8 cellular contexts compared by ENCODE assay signal in genomic region chr10:116444527-116445142, GRCh38. TPM values are rescaled to one million over a fixed set of nuclear protein-coding genes. Genes with fewer than 3 reads are reported as not detected.
A peak's percentile ranks its signal among the peaks of the same experiment; 100 is the strongest.
DNase-seq lines count a peak whose midpoint lies in the region; ATAC-seq and TF ChIP-seq lines count a peak whose summit lies in the region.

No MANE protein-coding gene starts in this region.

- no peaks in the 10 kb centered on the region for H3K27me3 Mint-ChIP-seq in natural killer cell (ENCODE audit: low read depth in 2 of 2)
- H3K27me3 Mint-ChIP-seq in natural killer cell treated with Interleukin-12 subunit alpha and Interleukin-12 subunit beta and Interleukin-15 and Interleukin-18, amount 100 ng/mL, for 72 hours, result no peaks in the 10 kb centered on the region
- H3K27me3 Mint-ChIP-seq in chondrocyte (ENCODE audit: low read depth), result peaks cover 4% of the 10 kb centered on the region
- H3K27me3 Mint-ChIP-seq in nephron (ENCODE audit: low read depth), result peaks cover 6% of the 10 kb centered on the region

- no peaks in the 10 kb centered on the region for H3K27me3 ChIP-seq in Loucy (ENCODE audit: insufficient read depth, low read length, poor library complexity, severe bottlenecking)

- no peaks in the 10 kb centered on the region for H3K36me3 ChIP-seq in Loucy (ENCODE audit: insufficient read depth, low read length)

- ATAC-seq in natural killer cell, result no peak
- no peak for ATAC-seq in natural killer cell treated with Interleukin-12 subunit alpha and Interleukin-12 subunit beta and Interleukin-15 and Interleukin-18, amount 100 ng/mL, for 72 hours
- ATAC-seq in GM21723 (IDR thresholded peaks at IDR 0.05; ENCODE audit: unreplicated experiment), result peak; percentile 86
- ATAC-seq in omental fat pad (ENCODE audit: low FRiP score), result no peak

- peak; percentile 55 for TF ChIP-seq CTCF in natural killer cell (IDR thresholded peaks at IDR 0.05)
- TF ChIP-seq CTCF in Loucy (conservative IDR thresholded peaks at IDR 0.05; ENCODE audit: low read length), result peak; percentile 97
- peak; percentile 91 for TF ChIP-seq CTCF in chondrocyte (IDR thresholded peaks at IDR 0.05)
- TF ChIP-seq CTCF in nephron (IDR thresholded peaks at IDR 0.05; ENCODE audit: unreplicated experiment in 3 of 3), result peak; percentile 69 to 88 (median 86)
- TF ChIP-seq CTCF in omental fat pad (IDR thresholded peaks at IDR 0.05), result no peak

- H3K9ac ChIP-seq in Loucy (ENCODE audit: low read depth, low read length, poor library complexity, severe bottlenecking), result no peak overlapping the region

- H3F3A ChIP-seq in Loucy (ENCODE audit: low read depth), result no peaks in the 10 kb centered on the region

- H2AFZ ChIP-seq in Loucy (ENCODE audit: low read length), result no peak overlapping the region

- no peaks in the 10 kb centered on the region for H3K9me3 ChIP-seq in Loucy (ENCODE audit: insufficient read depth, low read depth, low read length)

- H3K9me2 ChIP-seq in Loucy (replicated peaks; ENCODE audit: low read depth, low read length), result no peaks in the 10 kb centered on the region

- no peak for DNase-seq in natural killer cell
- DNase-seq in natural killer cell treated with Interleukin-12 subunit alpha and Interleukin-12 subunit beta and Interleukin-15 and Interleukin-18, amount 100 ng/mL, for 72 hours (ENCODE audit: low spot score), result no peak
- DNase-seq in chondrocyte (ENCODE audit: low spot score), result no peak
- DNase-seq in NCI-H1436 treated with DMSO at 0.1 percent for 48 hours (lab: John Stamatoyannopoulos, UW), result no peak
- no peak for DNase-seq in omental fat pad (ENCODE audit: low spot score)

- intact Hi-C loops in natural killer cell (cut with micrococcal nuclease), result no loop called here

- no peaks in the 10 kb centered on the region for H3K36me3 Mint-ChIP-seq in natural killer cell
- H3K36me3 Mint-ChIP-seq in natural killer cell treated with Interleukin-12 subunit alpha and Interleukin-12 subunit beta and Interleukin-15 and Interleukin-18, amount 100 ng/mL, for 72 hours, result no peaks in the 10 kb centered on the region
- H3K36me3 Mint-ChIP-seq in chondrocyte (ENCODE audit: low read depth), result no peaks in the 10 kb centered on the region
- no peaks in the 10 kb centered on the region for H3K36me3 Mint-ChIP-seq in nephron (ENCODE audit: low read depth)

- H3K4me3 Mint-ChIP-seq in natural killer cell (no peak overlapping the region), chondrocyte (ENCODE audit: unreplicated experiment) (no peak overlapping the region), nephron (no peak overlapping the region)
- H3K4me3 Mint-ChIP-seq in natural killer cell treated with Interleukin-12 subunit alpha and Interleukin-12 subunit beta and Interleukin-15 and Interleukin-18, amount 100 ng/mL, for 72 hours, result no peak overlapping the region

- H3K4me2 ChIP-seq in Loucy (ENCODE audit: low read depth, low read length, poor library complexity, severe bottlenecking), result no peak overlapping the region

- no peaks in the 10 kb centered on the region for H3K79me2 ChIP-seq in Loucy (ENCODE audit: insufficient read depth, low read length)

- no peaks in the 10 kb centered on the region for H3K4me1 ChIP-seq in Loucy (ENCODE audit: insufficient read depth, low read length, poor library complexity, severe bottlenecking)

- no peak overlapping the region for H3K4me3 ChIP-seq in Loucy (ENCODE audit: low read length, poor library complexity, severe bottlenecking)

- H4K20me1 ChIP-seq in Loucy (ENCODE audit: insufficient read depth, low read length, poor library complexity, severe bottlenecking), result no peaks in the 10 kb centered on the region

- H3K9me3 Mint-ChIP-seq in natural killer cell (peaks cover 0 to 6% of the 10 kb centered on the region in 2 donors), chondrocyte (ENCODE audit: low read depth) (no peaks in the 10 kb centered on the region), nephron (no peaks in the 10 kb centered on the region)
- H3K9me3 Mint-ChIP-seq in natural killer cell treated with Interleukin-12 subunit alpha and Interleukin-12 subunit beta and Interleukin-15 and Interleukin-18, amount 100 ng/mL, for 72 hours, result peaks cover 2% of the 10 kb centered on the region

- no peak overlapping the region for H3K27ac Mint-ChIP-seq in natural killer cell
- H3K27ac Mint-ChIP-seq in natural killer cell treated with Interleukin-12 subunit alpha and Interleukin-12 subunit beta and Interleukin-15 and Interleukin-18, amount 100 ng/mL, for 72 hours, result no peak overlapping the region
- no peak overlapping the region for H3K27ac Mint-ChIP-seq in chondrocyte (ENCODE audit: unreplicated experiment)
- no peak overlapping the region for H3K27ac Mint-ChIP-seq in nephron

- H3K4me1 Mint-ChIP-seq in natural killer cell (no peaks in the 10 kb centered on the region), chondrocyte (ENCODE audit: low read depth) (no peaks in the 10 kb centered on the region), nephron (no peaks in the 10 kb centered on the region)
- H3K4me1 Mint-ChIP-seq in natural killer cell treated with Interleukin-12 subunit alpha and Interleukin-12 subunit beta and Interleukin-15 and Interleukin-18, amount 100 ng/mL, for 72 hours (ENCODE audit: low read depth in 2 of 2), result no peaks in the 10 kb centered on the region

RNA-seq across cellular contexts. Expression of gene PNLIPRP3, which starts 17.0 kb away (rescaled TPM):
- total RNA-seq in natural killer cell (not detected), chondrocyte (not detected in 3 replicates), omental fat pad (under 1 TPM in 2 of 4 donors, not detected in 2; 0.31 to 0.63 TPM)
- total RNA-seq in natural killer cell treated with Interleukin-12 subunit alpha and Interleukin-12 subunit beta and Interleukin-15 and Interleukin-18, amount 100 ng/mL, for 72 hours, result not detected

Comparison
In these comparisons a context has a peak if more than half of its experiments do, and no peak if none do; other contexts are left out.
1. CTCF ChIP-seq: peak in natural killer cell (single experiment), Loucy (single experiment), chondrocyte (single experiment) and nephron (3 of 3); none in omental fat pad (0 of 3).